In genomic region chr12:19969476-19969875, GRCh38 we compare ENCODE assay signal across 24 cellular contexts.
A peak's percentile ranks its signal among the peaks of the same experiment; 100 is the strongest.
DNase-seq lines count a peak whose midpoint lies in the region; ATAC-seq and TF ChIP-seq lines count a peak whose summit lies in the region.
"Had no signal": no experiment of that assay in that cellular context is flagged by ENCODE, and none has a peak within 500 bp of the region (broad histone marks: within the 10 kb centered on the region; RNA-seq: fewer than 3 reads in every experiment).

No MANE protein-coding gene starts in this region.

- DNase-seq in ascending aorta (ENCODE audit: low spot score in 2 of 2), result no peak
- peak; percentile 58 for DNase-seq in left kidney (ENCODE audit: low read depth, low spot score)
- no peak for DNase-seq in osteocyte (ENCODE audit: extremely low spot score, unreplicated experiment)
- no peak for DNase-seq in stimulated activated CD4-positive, alpha-beta T cell treated with anti-CD3 and anti-CD28 coated beads, Interleukin-12 subunit alpha, Interleukin-12 subunit beta, amount 100 ng/mL, for 4 hours
- DNase-seq in left cardiac atrium, result no peak
- no peak for DNase-seq in GM23338 (ENCODE audit: low spot score)
- no peak for DNase-seq in germinal center (ENCODE audit: low spot score)
- DNase-seq: activated CD4-positive, alpha-beta memory T cell treated with anti-CD3 and anti-CD28 coated beads for 36 hours; activated naive CD4-positive, alpha-beta T cell treated with Interleukin-2 at 50 U/mL for 16 hours; CD8-positive, alpha-beta memory T cell; cerebellar nuclear complex; dorsolateral prefrontal cortex; hypothalamus; MM.1S; NCI-H2029; nucleus accumbens; PC-9; stimulated activated naive CD4-positive, alpha-beta T cell had no signal

- no peak overlapping the region for H3K4me2 ChIP-seq in GM23338
- H3K4me2 ChIP-seq: PC-9 had no signal

- intact Hi-C loops in ascending aorta (cut with DNase I) (no loop called here), left cardiac atrium (cut with DNase I) (no loop called here)

- no peak overlapping the region for H3K4me3 ChIP-seq in ACC112 (ENCODE audit: low read depth, low read length)
- H3K4me3 ChIP-seq in ascending aorta, result peak overlapping the region in 1 of 2 donors; percentile 4
- no peak overlapping the region for H3K4me3 ChIP-seq in GM23338
- H3K4me3 ChIP-seq: dorsolateral prefrontal cortex, gastroesophageal sphincter, PC-9 had no signal

- no peak overlapping the region for H3K4me3 Mint-ChIP-seq in osteocyte (ENCODE audit: unreplicated experiment)
- H3K4me3 Mint-ChIP-seq in GM23338, result no peak overlapping the region
- H3K4me3 Mint-ChIP-seq: activated CD4-positive, alpha-beta memory T cell treated with anti-CD3 and anti-CD28 coated beads for 36 hours; B cell; CD8-positive, alpha-beta memory T cell had no signal

- no peaks in the 10 kb centered on the region for H4K20me1 ChIP-seq in GM23338 (replicated peaks; ENCODE audit: insufficient read depth)

- H3K27ac ChIP-seq in ACC112 (ENCODE audit: low read depth, low read length), result peak overlapping the region; percentile 30; the same call in 1 of the 2 replicates
- peak overlapping the region; percentile 53 to 76 for H3K27ac ChIP-seq in ascending aorta
- H3K27ac ChIP-seq in GM23338 (ENCODE audit: low read depth), result no peak overlapping the region
- H3K27ac ChIP-seq: dorsolateral prefrontal cortex, gastroesophageal sphincter, PC-9 had no signal

- TF ChIP-seq CTCF in ascending aorta (IDR thresholded peaks at IDR 0.05), result no peak
- TF ChIP-seq CTCF in osteocyte (IDR thresholded peaks at IDR 0.05), result no peak
- no peak for TF ChIP-seq CTCF in GM23338 (conservative IDR thresholded peaks at IDR 0.05; ENCODE audit: low read depth in 2 of 2)

- H3K79me2 ChIP-seq in ACC112 (ENCODE audit: control insufficient read depth, insufficient read depth, low read length, unreplicated experiment) (no peaks in the 10 kb centered on the region), GM23338 (replicated peaks; ENCODE audit: insufficient read depth) (no peaks in the 10 kb centered on the region)

- peaks cover 6% of the 10 kb centered on the region; the same call in 1 of the 2 replicates for H3K9me2 ChIP-seq in GM23338 (ENCODE audit: insufficient read depth)

- H3K4me1 Mint-ChIP-seq in osteocyte (ENCODE audit: unreplicated experiment) (peaks cover 64% of the 10 kb centered on the region), GM23338 (peaks cover 21% of the 10 kb centered on the region)
- H3K4me1 Mint-ChIP-seq: B cell had no signal

- H3K9me3 Mint-ChIP-seq in osteocyte (ENCODE audit: unreplicated experiment) (no peaks in the 10 kb centered on the region), GM23338 (no peaks in the 10 kb centered on the region)
- H3K9me3 Mint-ChIP-seq: activated CD4-positive, alpha-beta memory T cell treated with anti-CD3 and anti-CD28 coated beads for 36 hours; brain; CD8-positive, alpha-beta memory T cell had no signal

- H2AFZ ChIP-seq in ACC112 (ENCODE audit: low read length, unreplicated experiment) (no peak overlapping the region), GM23338 (no peak overlapping the region)
- H2AFZ ChIP-seq: PC-9 had no signal

- no peaks in the 10 kb centered on the region for H3K36me3 ChIP-seq in ACC112 (ENCODE audit: insufficient read depth, low read length)
- H3K36me3 ChIP-seq in ascending aorta, result no peaks in the 10 kb centered on the region
- no peaks in the 10 kb centered on the region for H3K36me3 ChIP-seq in GM23338 (ENCODE audit: insufficient read depth)
- H3K36me3 ChIP-seq: gastroesophageal sphincter had no signal

- no peak for ATAC-seq in left cardiac atrium
- no peak for ATAC-seq in GM23338
- ATAC-seq: activated CD4-positive, CD25-positive, alpha-beta regulatory T cell treated with anti-CD3 and anti-CD28 coated beads, Interleukin-2, amount 50 U/mL, for 24 hours; gastroesophageal sphincter; left lobe of liver had no signal

- H3K27ac Mint-ChIP-seq in osteocyte (ENCODE audit: unreplicated experiment) (peak overlapping the region; percentile 87), GM23338 (no peak overlapping the region)
- H3K27ac Mint-ChIP-seq: activated CD4-positive, alpha-beta memory T cell treated with anti-CD3 and anti-CD28 coated beads for 36 hours; B cell had no signal

- H3K4me1 ChIP-seq in ACC112 (ENCODE audit: control insufficient read depth, insufficient read depth, low read length, unreplicated experiment) (peaks cover 26% of the 10 kb centered on the region), ascending aorta (peaks cover 0 to 49% of the 10 kb centered on the region in 2 donors), GM23338 (ENCODE audit: insufficient read depth) (peaks cover 5% of the 10 kb centered on the region; the same call in 1 of the 2 replicates)

- H3K27me3 Mint-ChIP-seq in osteocyte (ENCODE audit: unreplicated experiment) (no peaks in the 10 kb centered on the region), GM23338 (ENCODE audit: insufficient read depth, low read depth, poor library complexity) (peaks cover 1% of the 10 kb centered on the region)
- H3K27me3 Mint-ChIP-seq: activated CD4-positive, alpha-beta memory T cell treated with anti-CD3 and anti-CD28 coated beads for 36 hours; B cell; brain had no signal

- H3K9me3 ChIP-seq in ascending aorta, result no peaks in the 10 kb centered on the region
- H3K9me3 ChIP-seq: gastroesophageal sphincter had no signal

- H3K27me3 ChIP-seq in ACC112 (ENCODE audit: insufficient read depth, low read length), result no peaks in the 10 kb centered on the region
- H3K27me3 ChIP-seq in ascending aorta, result no peaks in the 10 kb centered on the region
- H3K27me3 ChIP-seq in GM23338 (ENCODE audit: insufficient read depth), result no peaks in the 10 kb centered on the region
- H3K27me3 ChIP-seq: dorsolateral prefrontal cortex, gastroesophageal sphincter had no signal

- H3K36me3 Mint-ChIP-seq in osteocyte (ENCODE audit: unreplicated experiment) (no peaks in the 10 kb centered on the region), GM23338 (ENCODE audit: low read depth) (no peaks in the 10 kb centered on the region)
- H3K36me3 Mint-ChIP-seq: activated CD4-positive, alpha-beta memory T cell treated with anti-CD3 and anti-CD28 coated beads for 36 hours; brain; CD8-positive, alpha-beta memory T cell had no signal

- H3F3A ChIP-seq in GM23338 (replicated peaks; ENCODE audit: low read depth), result no peaks in the 10 kb centered on the region

TF ChIP-seq in GM23338, 12 proteins besides CTCF, POLR2A, EP300 and RAD21:
- no peak for TF ChIP-seq POLR2AphosphoS5 (IDR thresholded peaks at IDR 0.05; ENCODE audit: low read depth)
